11 cellular contexts compared by ENCODE assay signal in the genomic region with DNA sequence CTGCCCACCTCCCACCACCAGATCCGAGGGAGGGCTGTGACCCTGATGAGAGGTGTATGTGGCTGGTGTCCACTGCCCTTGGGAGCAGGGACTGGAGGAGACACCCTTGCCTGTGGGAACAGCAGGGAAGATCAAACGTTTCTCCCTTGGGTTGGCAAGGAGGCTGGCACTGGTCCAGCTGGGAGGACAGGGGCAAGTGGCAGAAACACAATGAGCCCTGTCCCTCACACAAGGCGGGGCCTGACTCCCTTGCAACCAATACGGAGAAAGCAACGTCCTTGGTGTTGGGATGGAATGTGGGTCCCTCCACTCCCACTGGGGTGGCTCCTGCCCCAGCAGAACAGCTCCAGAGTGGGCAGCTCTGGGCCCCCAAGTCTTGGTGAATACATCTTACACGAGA. TPM values are rescaled to one million over a fixed set of nuclear protein-coding genes. Genes with fewer than 3 reads are reported as not detected.
A peak's percentile ranks its signal among the peaks of the same experiment; 100 is the strongest.
DNase-seq lines count a peak whose midpoint lies in the region; ATAC-seq and TF ChIP-seq lines count a peak whose summit lies in the region.
"Had no signal": no experiment of that assay in that cellular context is flagged by ENCODE, and none has a peak within 500 bp of the region (broad histone marks: within the 10 kb centered on the region; RNA-seq: fewer than 3 reads in every experiment).

No MANE protein-coding gene starts in this region.

- TF ChIP-seq CTCF in left ventricle myocardium inferior (IDR thresholded peaks at IDR 0.05; ENCODE audit: borderline replicate concordance) (no peak), colonic mucosa (IDR thresholded peaks at IDR 0.05) (no peak), vagina (IDR thresholded peaks at IDR 0.05) (no peak)

- no peaks in the 10 kb centered on the region for H3K9me3 ChIP-seq in left ventricle myocardium inferior (replicated peaks)
- H3K9me3 ChIP-seq in colonic mucosa = no peaks in the 10 kb centered on the region
- no peaks in the 10 kb centered on the region for H3K9me3 ChIP-seq in mucosa of rectum (ENCODE audit: control insufficient read depth in 2 of 2, low read length in 2 of 2)
- H3K9me3 ChIP-seq in vagina = no peaks in the 10 kb centered on the region

- H3K4me1 ChIP-seq in left ventricle myocardium inferior = peaks cover 83% of the 10 kb centered on the region
- peaks cover 34% of the 10 kb centered on the region for H3K4me1 ChIP-seq in colonic mucosa
- peaks cover 53 to 54% of the 10 kb centered on the region in 2 donors for H3K4me1 ChIP-seq in mucosa of rectum (ENCODE audit: control insufficient read depth in 2 of 2, insufficient read depth in 2 of 2, low read length in 2 of 2)
- H3K4me1 ChIP-seq in vagina = peaks cover 75% of the 10 kb centered on the region

- H3K27me3 ChIP-seq in left ventricle myocardium inferior (ENCODE audit: low read depth) = no peaks in the 10 kb centered on the region
- no peaks in the 10 kb centered on the region for H3K27me3 ChIP-seq in colonic mucosa
- no peaks in the 10 kb centered on the region for H3K27me3 ChIP-seq in mucosa of rectum (ENCODE audit: control insufficient read depth in 2 of 2, insufficient read depth in 2 of 2, low read length in 2 of 2)
- H3K27me3 ChIP-seq in vagina = no peaks in the 10 kb centered on the region

- intact Hi-C loops in left ventricle myocardium inferior (cut with micrococcal nuclease) = no loop called here
- intact Hi-C loops in left cardiac atrium (cut with DNase I) = no loop called here
- intact Hi-C loops in colonic mucosa (cut with DNase I) = no loop called here
- intact Hi-C loops in vagina (cut with DNase I) = no loop called here

- H3K27ac ChIP-seq in left ventricle myocardium inferior (replicated peaks) = peak overlapping the region; percentile 99
- peak overlapping the region; percentile 91 for H3K27ac ChIP-seq in colonic mucosa
- H3K27ac ChIP-seq in mucosa of rectum (ENCODE audit: low read depth in 2 of 2, low read length in 2 of 2) = peak overlapping the region; percentile 97 to 98
- H3K27ac ChIP-seq in vagina = peak overlapping the region; percentile 74

- H3K4me3 ChIP-seq in left ventricle myocardium inferior (peak overlapping the region; percentile 86), colonic mucosa (no peak overlapping the region), mucosa of rectum (ENCODE audit: low read length in 2 of 2) (peak overlapping the region; percentile 23 to 34), vagina (peak overlapping the region in 1 of 2 donors; percentile 1)

- no peak for ATAC-seq in left cardiac atrium
- ATAC-seq in GM19328 (IDR thresholded peaks at IDR 0.05; ENCODE audit: unreplicated experiment) = no peak
- ATAC-seq in GM21528 (IDR thresholded peaks at IDR 0.05; ENCODE audit: low FRiP score, unreplicated experiment) = no peak

- H3K36me3 ChIP-seq in left ventricle myocardium inferior (peaks cover 45% of the 10 kb centered on the region), colonic mucosa (no peaks in the 10 kb centered on the region), mucosa of rectum (ENCODE audit: control insufficient read depth in 2 of 2, insufficient read depth in 2 of 2, low read length in 2 of 2) (peaks cover 2 to 8% of the 10 kb centered on the region in 2 donors), vagina (peaks cover 0 to 12% of the 10 kb centered on the region in 2 donors)

- no peak for TF ChIP-seq POLR2A in vagina (IDR thresholded peaks at IDR 0.05)

- H3K9ac ChIP-seq in colonic mucosa (ENCODE audit: low read depth in 2 of 2, low read length in 2 of 2) (peak overlapping the region; percentile 60 to 86), mucosa of rectum (ENCODE audit: low read depth in 1 of 2, low read length in 2 of 2) (peak overlapping the region; percentile 71 to 82)

- DNase-seq in left ventricle myocardium inferior (no peak), left cardiac atrium (no peak), colonic mucosa (peak; percentile 69), vagina (ENCODE audit: extremely low spot score in 2 of 2) (no peak), HuH-7 (ENCODE audit: low spot score) (no peak)
- DNase-seq: foreskin fibroblast, NCI-H446 treated with DMSO at 0.1 percent for 48 hours had no signal

RNA-seq across cellular contexts. Expression of a gene that starts 5.2 kb away (rescaled TPM):
- total RNA-seq in left ventricle myocardium inferior (38.9 TPM), left cardiac atrium (100 to 1,000 TPM in 1 of 2 donors, 10 to 100 TPM in 1; 53.4 to 103 TPM), colonic mucosa (10 to 100 TPM; 31.3 to 37.1 TPM), vagina (173 TPM)

RNA-seq across cellular contexts. Expression of a gene that starts 10.7 kb away (rescaled TPM):
- total RNA-seq in left ventricle myocardium inferior = 32.9 TPM
- total RNA-seq in left cardiac atrium = 10 to 100 TPM; 26.2 to 27.5 TPM
- 10 to 100 TPM; 26.1 to 39.5 TPM for total RNA-seq in colonic mucosa
- total RNA-seq in vagina = 11.8 TPM

RNA-seq across cellular contexts. Expression of a gene that starts 13.9 kb away (rescaled TPM):
- total RNA-seq in left ventricle myocardium inferior (52.2 TPM), left cardiac atrium (10 to 100 TPM; 24.6 to 26.6 TPM), colonic mucosa (10 to 100 TPM in 1 of 2 donors, 1 to 10 TPM in 1; 9.0 to 15.2 TPM), vagina (17.7 TPM)
- total RNA-seq: mononuclear cell had no signal

RNA-seq across cellular contexts. Expression of a gene that starts 18.1 kb away (rescaled TPM):
- total RNA-seq in left ventricle myocardium inferior (1.2 TPM), left cardiac atrium (1 to 10 TPM; 1.7 to 1.8 TPM), colonic mucosa (1 to 10 TPM; 2.5 to 4.2 TPM), vagina (8.1 TPM)

RNA-seq across cellular contexts. Expression of a gene that starts 18.1 kb away (rescaled TPM):
- total RNA-seq in left ventricle myocardium inferior (5.3 TPM), left cardiac atrium (1 to 10 TPM; 5.8 to 7.2 TPM), colonic mucosa (1 to 10 TPM; 6.7 to 10.0 TPM), vagina (10.1 TPM)
